Comparison of ENCODE assay signal across 13 cellular contexts in the genomic region with DNA sequence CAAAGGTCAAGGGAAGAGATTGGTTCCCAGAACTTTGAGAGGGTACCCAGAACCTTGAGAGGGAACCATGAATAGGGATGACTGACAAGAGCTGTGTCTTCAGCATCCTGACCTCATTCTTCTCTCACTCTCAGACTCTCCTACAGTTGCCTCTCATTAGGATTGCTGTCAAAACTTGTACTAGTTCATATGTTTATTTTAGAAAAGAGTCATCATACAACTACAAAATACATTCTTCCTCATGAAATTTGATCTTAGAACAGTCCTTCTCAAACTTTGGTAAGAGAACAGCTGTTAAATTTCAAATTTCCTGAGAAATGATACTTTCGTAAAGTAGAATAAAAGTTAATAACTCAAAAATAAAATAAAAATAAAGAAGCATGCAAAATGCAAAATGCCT.
DNase-seq lines count a peak whose midpoint lies in the region; ATAC-seq and TF ChIP-seq lines count a peak whose summit lies in the region.
"Had no signal": no experiment of that assay in that cellular context is flagged by ENCODE, and none has a peak within 500 bp of the region (broad histone marks: within the 10 kb centered on the region; RNA-seq: fewer than 3 reads in every experiment).

No MANE protein-coding gene starts in this region.

- H3K4me3 ChIP-seq in foreskin fibroblast (ENCODE audit: low read depth in 1 of 2, low read length in 2 of 2): no peak overlapping the region
- H3K4me3 ChIP-seq: GM23338 had no signal

- CTCF ChIA-PET in RWPE1 (lab: Yijun Ruan, JAX): no interaction called here

- POLR2A ChIA-PET in RWPE1 (lab: Yijun Ruan, JAX; ENCODE audit: low non-redundant PET): no interaction called here

- ATAC-seq in GM18519 (IDR thresholded peaks at IDR 0.05; ENCODE audit: low FRiP score, unreplicated experiment): no peak
- ATAC-seq: GM23338 had no signal

- TF ChIP-seq CTCF in foreskin fibroblast (IDR thresholded peaks at IDR 0.05; ENCODE audit: low read depth, low read length) (no peak), RWPE1 (conservative IDR thresholded peaks at IDR 0.05; ENCODE audit: low read depth) (no peak)

- H3K27ac ChIP-seq in RWPE1: no peak overlapping the region

- DNase-seq in LHCN-M2 (ENCODE audit: low read depth) (peak; percentile 83), dedifferentiated amniotic fluid mesenchymal stem cell (ENCODE audit: extremely low spot score) (peak; percentile 51), foreskin fibroblast (peak; percentile 4 to 18), RWPE1 (ENCODE audit: low spot score) (no peak)
- DNase-seq in stimulated activated CD4-positive, alpha-beta T cell treated with anti-CD3 and anti-CD28 coated beads, Interleukin-2, amount 100 ng/mL, for 24 hours: no peak
- DNase-seq: BE2C; C1 segment of cervical spinal cord; CD4-positive, CD25-positive, alpha-beta regulatory T cell; CD8-positive, alpha-beta memory T cell; COR-L47; H7 had no signal

Comparison
In these comparisons a context has a peak if more than half of its experiments do, and no peak if none do; other contexts are left out.
1. DNase-seq: peak in LHCN-M2 (single experiment), dedifferentiated amniotic fluid mesenchymal stem cell (single experiment) and foreskin fibroblast (2 of 2); none in RWPE1 (single experiment) and stimulated activated CD4-positive, alpha-beta T cell treated with anti-CD3 and anti-CD28 coated beads, Interleukin-2, amount 100 ng/mL, for 24 hours (0 of 2).